ENCODE assay signal across 8 cellular contexts in the genomic region with DNA sequence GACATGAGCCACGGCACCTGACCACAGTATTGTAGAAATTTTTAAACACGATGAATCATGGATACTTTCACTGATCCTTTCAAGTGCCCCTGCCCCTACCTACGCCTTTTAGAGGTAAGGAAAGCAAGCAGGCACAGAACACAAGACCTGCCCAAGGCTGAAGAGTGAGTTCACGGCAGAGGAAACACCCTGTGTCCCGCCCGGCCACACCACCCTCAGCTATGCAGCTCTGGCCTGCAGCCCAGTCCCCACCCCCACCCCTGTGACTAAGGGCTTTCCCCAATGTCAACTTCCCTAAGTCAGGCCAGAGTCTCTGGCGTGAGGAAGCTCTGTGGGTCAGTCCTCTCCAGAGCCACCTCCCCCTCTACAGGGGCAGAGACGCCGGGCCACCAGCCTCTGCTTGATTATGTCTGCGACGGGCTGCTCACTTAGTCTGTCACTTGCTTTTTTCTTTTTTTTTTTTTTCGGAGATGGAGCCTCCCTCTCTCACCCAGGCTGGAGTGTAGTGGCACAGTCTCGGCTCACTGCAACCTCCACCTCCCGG. TPM values are rescaled to one million over a fixed set of nuclear protein-coding genes. Genes with fewer than 3 reads are reported as not detected.
DNase-seq lines count a peak whose midpoint lies in the region; ATAC-seq and TF ChIP-seq lines count a peak whose summit lies in the region.

No MANE protein-coding gene starts in this region.

- H3K36me3 ChIP-seq in RWPE2 (ENCODE audit: low read depth) (peaks cover 17% of the 10 kb centered on the region), testis (ENCODE audit: low read depth, missing control alignments) (no peaks in the 10 kb centered on the region)

- 69 to 76% methylated on average over 12 to 14 of the region's 14 CpGs for whole genome bisulfite sequencing in testis, 2 donors

- H3K36me3 Mint-ChIP-seq in progenitor cell of endocrine pancreas (ENCODE audit: insufficient read depth): peaks cover 3% of the 10 kb centered on the region

- POLR2A ChIA-PET in GM10248 (lab: Yijun Ruan, JAX): no interaction called here

- H3K4me1 ChIP-seq in RWPE2 (ENCODE audit: insufficient read depth, poor library complexity, severe bottlenecking) (peaks cover 25% of the 10 kb centered on the region), testis (peaks cover 5% of the 10 kb centered on the region)

- H3K4me1 Mint-ChIP-seq in progenitor cell of endocrine pancreas (ENCODE audit: low read depth): peaks cover 12% of the 10 kb centered on the region

- no peaks in the 10 kb centered on the region for H3K27me3 Mint-ChIP-seq in progenitor cell of endocrine pancreas

- DNase-seq in GM10248 (ENCODE audit: extremely low spot score) (peak; percentile 51), RWPE2 (ENCODE audit: low spot score) (peak; percentile 96), fibroblast of villous mesenchyme (ENCODE audit: low read depth) (peak; percentile 76), progenitor cell of endocrine pancreas (ENCODE audit: low spot score, unreplicated experiment) (no peak), testis (no peak)
- DNase-seq in activated effector memory CD4-positive, alpha-beta T cell treated with anti-CD3 and anti-CD28 coated beads, Interleukin-2, amount 50 U/mL, for 16 hours: no peak

- intact Hi-C loops in testis (cut with DNase I; ENCODE audit: low total_unique reads): no loop called here

- no peaks in the 10 kb centered on the region for H3K9me3 Mint-ChIP-seq in progenitor cell of endocrine pancreas (ENCODE audit: low read depth)

- H3K27ac Mint-ChIP-seq in progenitor cell of endocrine pancreas: peak overlapping the region; percentile 73

- H3K4me3 ChIP-seq in RWPE2 (ENCODE audit: severe bottlenecking) (no peak overlapping the region), fibroblast of villous mesenchyme (ENCODE audit: low read depth, low read length) (no peak overlapping the region), testis (no peak overlapping the region)

- no peak overlapping the region for H3K4me3 Mint-ChIP-seq in progenitor cell of endocrine pancreas (ENCODE audit: low read depth)

- TF ChIP-seq CTCF in GM10248 (IDR thresholded peaks at IDR 0.05; ENCODE audit: control extremely low read depth, extremely low read depth, low read depth, missing control alignments): no peak
- TF ChIP-seq CTCF in RWPE2 (IDR thresholded peaks at IDR 0.05; ENCODE audit: poor library complexity, severe bottlenecking): no peak
- TF ChIP-seq CTCF in fibroblast of villous mesenchyme (IDR thresholded peaks at IDR 0.05; ENCODE audit: insufficient read depth, low read depth, low read length): no peak
- no peak for TF ChIP-seq CTCF in progenitor cell of endocrine pancreas (IDR thresholded peaks at IDR 0.05; ENCODE audit: unreplicated experiment)
- no peak for TF ChIP-seq CTCF in testis (IDR thresholded peaks at IDR 0.05)

- peak; percentile 97 for ATAC-seq in RWPE2 (ENCODE audit: low read depth)
- ATAC-seq in GM21367 (IDR thresholded peaks at IDR 0.05; ENCODE audit: unreplicated experiment): no peak
- no peak for ATAC-seq in GM21529 (IDR thresholded peaks at IDR 0.05; ENCODE audit: unreplicated experiment)

- CTCF ChIA-PET in GM10248 (lab: Yijun Ruan, JAX): interaction anchor here (1.3 to 5.4 kb wide), 5 partner anchors 10 to 135 kb away, joined by 3 to 34 read pairs (median 5); no protein-coding TSS in a partner anchor

- no peaks in the 10 kb centered on the region for H3K27me3 ChIP-seq in RWPE2 (ENCODE audit: insufficient read depth, poor library complexity, severe bottlenecking)
- no peaks in the 10 kb centered on the region for H3K27me3 ChIP-seq in testis

- TF ChIP-seq POLR2A in testis (IDR thresholded peaks at IDR 0.05): no peak

- H3K9me3 ChIP-seq in RWPE2 (ENCODE audit: severe bottlenecking) (no peaks in the 10 kb centered on the region), testis (no peaks in the 10 kb centered on the region)

- H3K27ac ChIP-seq in RWPE2 (ENCODE audit: poor library complexity, severe bottlenecking) (peak overlapping the region; percentile 81), testis (no peak overlapping the region)

RNA-seq across cellular contexts. Expression of a gene that starts 8.4 kb away (rescaled TPM):
- total RNA-seq in fibroblast of villous mesenchyme: 5.6 and 6.4 TPM in 2 replicates
- total RNA-seq in progenitor cell of endocrine pancreas: 16.0 and 16.9 TPM in 2 replicates
- total RNA-seq in testis: 10 to 100 TPM in 1 of 2 donors, 1 to 10 TPM in 1; 6.4 to 11.1 TPM
- 6.9 TPM for polyA plus RNA-seq in testis (ENCODE audit: insufficient read depth, low read depth, low replicate concordance)

RNA-seq across cellular contexts. Expression of a gene that starts 13.6 kb away (rescaled TPM):
- total RNA-seq in fibroblast of villous mesenchyme (2.6 and 3.0 TPM in 2 replicates), progenitor cell of endocrine pancreas (16.7 and 16.9 TPM in 2 replicates), testis (10 to 100 TPM in 1 of 2 donors, 1 to 10 TPM in 1; 10.0 to 11.8 TPM)
- 12.6 TPM for polyA plus RNA-seq in testis (ENCODE audit: insufficient read depth, low read depth, low replicate concordance)

RNA-seq across cellular contexts. Expression of a gene that starts 35.4 kb away (rescaled TPM):
- total RNA-seq in fibroblast of villous mesenchyme (40.2 and 98.2 TPM in 2 replicates), progenitor cell of endocrine pancreas (53.3 and 58.8 TPM in 2 replicates), testis (10 to 100 TPM; 76.5 to 83.6 TPM)
- 22.2 TPM for polyA plus RNA-seq in testis (ENCODE audit: insufficient read depth, low read depth, low replicate concordance)

RNA-seq across cellular contexts. Expression of a gene that starts 49.1 kb away (rescaled TPM):
- total RNA-seq in fibroblast of villous mesenchyme: 16.4 and 22.5 TPM in 2 replicates
- 24.9 and 27.1 TPM in 2 replicates for total RNA-seq in progenitor cell of endocrine pancreas
- 100 to 1,000 TPM; 122 to 135 TPM for total RNA-seq in testis
- polyA plus RNA-seq in testis (ENCODE audit: insufficient read depth, low read depth, low replicate concordance): 88.9 TPM

RNA-seq across cellular contexts. Expression of a gene that starts 49.4 kb away (rescaled TPM):
- total RNA-seq in fibroblast of villous mesenchyme: 275 and 323 TPM in 2 replicates
- total RNA-seq in progenitor cell of endocrine pancreas: 160 and 163 TPM in 2 replicates
- total RNA-seq in testis: 100 to 1,000 TPM; 126 to 148 TPM
- polyA plus RNA-seq in testis (ENCODE audit: insufficient read depth, low read depth, low replicate concordance): 190 TPM

Comparison
In these comparisons a context has a peak if more than half of its experiments do, and no peak if none do; other contexts are left out.
1. DNase-seq: peak in GM10248 (single experiment), RWPE2 (single experiment) and fibroblast of villous mesenchyme (single experiment); none in progenitor cell of endocrine pancreas (single experiment), testis (single experiment) and activated effector memory CD4-positive, alpha-beta T cell treated with anti-CD3 and anti-CD28 coated beads, Interleukin-2, amount 50 U/mL, for 16 hours (single experiment).